Comparison of ENCODE assay signal across 25 cellular contexts in the genomic region with DNA sequence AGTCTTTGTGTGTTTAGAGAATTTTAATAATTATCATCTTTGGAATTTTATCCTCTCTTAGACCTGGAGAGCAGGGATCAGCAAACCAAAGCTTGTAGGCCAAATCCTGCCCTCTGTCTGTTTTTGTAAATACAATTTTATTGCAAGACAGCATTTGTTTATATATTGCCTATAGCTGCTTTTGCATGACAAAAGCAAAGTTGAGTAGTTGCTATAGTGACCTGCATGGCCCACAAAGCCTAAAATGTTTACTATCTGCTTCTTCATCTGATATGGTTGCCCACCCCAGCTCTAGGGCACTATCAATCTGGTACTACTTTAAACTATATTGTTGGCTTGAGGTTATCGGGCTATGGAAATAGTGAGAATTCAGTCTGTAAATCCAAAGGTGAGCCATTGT.
A peak's percentile ranks its signal among the peaks of the same experiment; 100 is the strongest.
DNase-seq lines count a peak whose midpoint lies in the region; ATAC-seq and TF ChIP-seq lines count a peak whose summit lies in the region.
"Had no signal": no experiment of that assay in that cellular context is flagged by ENCODE, and none has a peak within 500 bp of the region (broad histone marks: within the 10 kb centered on the region; RNA-seq: fewer than 3 reads in every experiment).

No MANE protein-coding gene starts in this region.

- H4K8ac ChIP-seq in mesendoderm (ENCODE audit: low read depth, low read length) = no peak overlapping the region

- no peak for TF ChIP-seq CTCF in esophagus muscularis mucosa (IDR thresholded peaks at IDR 0.05)

- no peak overlapping the region for H3K4me2 ChIP-seq in mesendoderm (ENCODE audit: low read length)
- H3K4me2 ChIP-seq: BLaER1 had no signal

- H2BK120ac ChIP-seq in mesendoderm (ENCODE audit: low read depth, low read length) = no peak overlapping the region

- H3K27me3 ChIP-seq in HAP-1 (ENCODE audit: low read depth) (no peaks in the 10 kb centered on the region), mesendoderm (ENCODE audit: insufficient read depth, low read length, poor library complexity) (no peaks in the 10 kb centered on the region), esophagus muscularis mucosa (no peaks in the 10 kb centered on the region)
- H3K27me3 ChIP-seq: BE2C, BLaER1 had no signal

- H3K9me3 ChIP-seq in HAP-1 (peaks cover 16% of the 10 kb centered on the region), T-helper 17 cell (ENCODE audit: control insufficient read depth, low read length, poor library complexity, severe bottlenecking) (peaks cover 9% of the 10 kb centered on the region), esophagus muscularis mucosa (peaks cover 0 to 29% (median 28%) of the 10 kb centered on the region in 4 donors)
- H3K9me3 ChIP-seq: BE2C had no signal

- no peak overlapping the region for H3K56ac ChIP-seq in mesendoderm (ENCODE audit: low read length)

- H2BK15ac ChIP-seq in mesendoderm (replicated peaks; ENCODE audit: low read depth) = no peak overlapping the region

- no peak for ATAC-seq in T-helper 17 cell
- ATAC-seq: GM12878 had no signal

- no peak for TF ChIP-seq POLR2A in esophagus muscularis mucosa (IDR thresholded peaks at IDR 0.05; ENCODE audit: low read depth)

- H3K36me3 Mint-ChIP-seq in T-helper 17 cell (ENCODE audit: low read depth) = no peaks in the 10 kb centered on the region
- H3K36me3 Mint-ChIP-seq: CD4-positive, CD25-positive, alpha-beta regulatory T cell had no signal

- H3K4me3 ChIP-seq in HAP-1 (no peak overlapping the region), mesendoderm (ENCODE audit: low read length) (no peak overlapping the region), esophagus muscularis mucosa (no peak overlapping the region)
- H3K4me3 ChIP-seq: BLaER1, GM12878 had no signal

- intact Hi-C loops in esophagus muscularis mucosa (cut with DNase I) = loop anchor here (5.0 kb wide), 1 partner anchor 79 kb away; the partner anchor contains the start of gene GPAT3

- no peak overlapping the region for H3K27ac Mint-ChIP-seq in T-helper 17 cell
- H3K27ac Mint-ChIP-seq: CD14-positive monocyte; CD4-positive, alpha-beta memory T cell; CD4-positive, CD25-positive, alpha-beta regulatory T cell had no signal

- no peaks in the 10 kb centered on the region for H3K79me1 ChIP-seq in mesendoderm (ENCODE audit: low read length)

- H2AK5ac ChIP-seq in mesendoderm (ENCODE audit: low read length) = no peak overlapping the region

- H3K27ac ChIP-seq in mesendoderm (ENCODE audit: low read depth, low read length) (no peak overlapping the region), esophagus muscularis mucosa (replicated peaks in 1 of 4) (no peak overlapping the region)
- H3K27ac ChIP-seq: BLaER1 had no signal

- H3K4ac ChIP-seq in mesendoderm (ENCODE audit: low read depth, low read length) = no peak overlapping the region

- H3K36me3 ChIP-seq in HAP-1 (replicated peaks) (no peaks in the 10 kb centered on the region), mesendoderm (ENCODE audit: control insufficient read depth, insufficient read depth, low read length) (no peaks in the 10 kb centered on the region), esophagus muscularis mucosa (no peaks in the 10 kb centered on the region)
- H3K36me3 ChIP-seq: BE2C, BLaER1 had no signal

- H3K4me3 Mint-ChIP-seq in T-helper 17 cell = no peak overlapping the region
- H3K4me3 Mint-ChIP-seq: CD14-positive monocyte; CD4-positive, alpha-beta memory T cell; CD4-positive, CD25-positive, alpha-beta regulatory T cell; CD8-positive, alpha-beta memory T cell had no signal

- no peak overlapping the region for H3K23ac ChIP-seq in mesendoderm (ENCODE audit: low read length)

- no peak overlapping the region for H2BK5ac ChIP-seq in mesendoderm (ENCODE audit: low read length)

- H3K9ac ChIP-seq in mesendoderm (ENCODE audit: low read length) = no peak overlapping the region
- H3K9ac ChIP-seq: BLaER1 had no signal

- DNase-seq in HAP-1 (ENCODE audit: low spot score in 2 of 2) = peak; percentile 49 to 70
- DNase-seq in M059J (ENCODE audit: low read depth) = peak; percentile 14
- peak; percentile 3 for DNase-seq in mesendoderm
- no peak for DNase-seq in NK-92 treated with Interleukin-12 subunit alpha and Interleukin-12 subunit beta, amount 100 ng/mL, for 24 hours (lab: John Stamatoyannopoulos, UW)
- no peak for DNase-seq in T-helper 17 cell
- DNase-seq in esophagus muscularis mucosa (ENCODE audit: extremely low spot score) = no peak
- DNase-seq in SW480 (ENCODE audit: low spot score) = no peak
- DNase-seq: 8988T; ACHN; BE2C; C1 segment of cervical spinal cord; CD4-positive, alpha-beta memory T cell; CD4-positive, CD25-positive, alpha-beta regulatory T cell; CD8-positive, alpha-beta memory T cell; COR-L47; DMS 273 treated with DMSO at 0.1 percent for 48 hours; DMS153; DMS53; DMS79; DND-41; EL; GDM1 had no signal

- peaks cover 10% of the 10 kb centered on the region for H3K27me3 Mint-ChIP-seq in T-helper 17 cell

- no peak for TF ChIP-seq EP300 in esophagus muscularis mucosa (IDR thresholded peaks at IDR 0.05)

- H3K4me1 ChIP-seq in HAP-1 = peaks cover 36% of the 10 kb centered on the region
- no peaks in the 10 kb centered on the region for H3K4me1 ChIP-seq in mesendoderm (ENCODE audit: control insufficient read depth, low read depth, low read length)
- H3K4me1 ChIP-seq in esophagus muscularis mucosa = peaks cover 18 to 30% (median 23%) of the 10 kb centered on the region in 4 donors
- H3K4me1 ChIP-seq: BE2C had no signal

- no peak overlapping the region for H4K5ac ChIP-seq in mesendoderm (ENCODE audit: low read length)

- no CpG with 5 or more reads among the region's 1 CpG for WGBS in mesendoderm (ENCODE audit: extremely low coverage, insufficient coverage, low lambda C conversion rate)
- 44% methylated on average over 1 of the region's 1 CpG for WGBS in esophagus muscularis mucosa

- no peak overlapping the region for H3K18ac ChIP-seq in mesendoderm (ENCODE audit: low read length)

- in situ Hi-C loops in HAP-1 (cut with MboI; ENCODE audit: low sequenced_read_pairs) = no loop called here

- H3K4me1 Mint-ChIP-seq in T-helper 17 cell = no peaks in the 10 kb centered on the region
- H3K4me1 Mint-ChIP-seq: CD4-positive, alpha-beta memory T cell; CD4-positive, CD25-positive, alpha-beta regulatory T cell; CD8-positive, alpha-beta memory T cell had no signal

- no peaks in the 10 kb centered on the region for H3K79me2 ChIP-seq in mesendoderm (ENCODE audit: control insufficient read depth, insufficient read depth, low read length)

Comparison
In these comparisons a context has a peak if more than half of its experiments do, and no peak if none do; other contexts are left out.
1. DNase-seq: peak in HAP-1 (2 of 2), M059J (single experiment) and mesendoderm (single experiment); none in NK-92 treated with Interleukin-12 subunit alpha and Interleukin-12 subunit beta, amount 100 ng/mL, for 24 hours (single experiment), T-helper 17 cell (0 of 3), esophagus muscularis mucosa (single experiment) and SW480 (single experiment).